12 cellular contexts compared by ENCODE assay signal in the genomic region with DNA sequence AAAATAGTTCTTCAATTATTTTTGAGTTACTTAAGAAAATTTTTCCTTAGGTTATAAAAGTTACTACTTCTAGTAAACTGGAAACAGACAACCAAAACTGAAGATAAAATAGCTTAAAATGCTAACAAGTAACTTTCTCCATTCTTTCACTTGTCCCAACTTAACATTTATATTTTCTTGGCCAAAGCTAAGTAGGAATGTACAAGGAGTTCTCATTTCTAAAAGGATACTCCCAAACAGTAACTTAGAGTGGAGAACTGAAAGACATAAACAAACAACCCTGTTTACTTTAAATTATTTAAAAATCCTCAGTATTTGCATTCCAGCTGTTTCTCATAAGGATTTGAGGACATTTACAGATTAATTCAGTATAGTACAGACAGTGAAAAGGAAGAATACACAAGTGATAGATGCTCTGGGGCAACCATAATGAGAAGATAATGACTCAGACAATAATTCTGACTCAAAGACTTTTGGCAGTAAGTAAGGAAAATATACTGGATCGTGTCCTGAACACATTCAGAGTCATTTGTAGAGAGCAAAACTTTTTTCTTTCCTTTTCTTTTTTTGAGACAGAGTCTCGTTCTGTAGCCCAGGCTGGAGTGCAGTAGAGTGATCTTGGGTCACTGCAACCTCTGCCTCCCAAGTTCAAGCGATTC. TPM values are rescaled to one million over a fixed set of nuclear protein-coding genes. Genes with fewer than 3 reads are reported as not detected.
A peak's percentile ranks its signal among the peaks of the same experiment; 100 is the strongest.
DNase-seq lines count a peak whose midpoint lies in the region; ATAC-seq and TF ChIP-seq lines count a peak whose summit lies in the region.
"Had no signal": no experiment of that assay in that cellular context is flagged by ENCODE, and none has a peak within 500 bp of the region (broad histone marks: within the 10 kb centered on the region; RNA-seq: fewer than 3 reads in every experiment).

No MANE protein-coding gene starts in this region.

- H4K20me1 ChIP-seq in GM23248 (ENCODE audit: insufficient read depth) = no peaks in the 10 kb centered on the region

- peaks cover 34% of the 10 kb centered on the region for H3K4me1 ChIP-seq in GM23248 (ENCODE audit: insufficient read depth)

- H3K9me3 Mint-ChIP-seq in T-helper 2 cell treated with Interferon-gamma antibody and Interleukin-4, amounts not matched to agents 5 μg/mL and 100 μg/mL, for 36 hours = no peaks in the 10 kb centered on the region
- H3K9me3 Mint-ChIP-seq: activated CD4-positive, alpha-beta T cell treated with anti-CD3 and anti-CD28 coated beads, Interleukin-2, amount 10 ng/mL, durations not matched to agents 7 days and 5 days had no signal

- H3K9me3 ChIP-seq in GM23248 (ENCODE audit: low read depth) = no peaks in the 10 kb centered on the region
- H3K9me3 ChIP-seq: prostate gland had no signal

- peak overlapping the region; percentile 71 for H3K27ac ChIP-seq in GM23248
- H3K27ac ChIP-seq in skin epidermis = peak overlapping the region in 13 of 21 experiments; percentile 17 to 75 (median 50)

- no peaks in the 10 kb centered on the region for H3K27me3 Mint-ChIP-seq in T-helper 2 cell treated with Interferon-gamma antibody and Interleukin-4, amounts not matched to agents 5 μg/mL and 100 μg/mL, for 36 hours (ENCODE audit: low read depth)
- H3K27me3 Mint-ChIP-seq: activated CD4-positive, alpha-beta T cell treated with anti-CD3 and anti-CD28 coated beads, Interleukin-2, amount 10 ng/mL, durations not matched to agents 7 days and 5 days had no signal

- in situ Hi-C loops in GM23248 (cut with MboI) (no loop called here), astrocyte of the spinal cord (cut with HindIII; ENCODE audit: low sequenced_read_pairs) (no loop called here)

- H3K9me2 ChIP-seq in GM23248 (ENCODE audit: insufficient read depth) = no peaks in the 10 kb centered on the region

- peaks cover 6% of the 10 kb centered on the region for H3K36me3 ChIP-seq in GM23248 (ENCODE audit: low read depth)
- H3K36me3 ChIP-seq: prostate gland had no signal

- 0 to 5% methylated on average over 3 of the region's 3 CpGs for WGBS in GM23248 (ENCODE audit: low coverage in 1 of 2, low lambda C conversion rate in 2 of 2, missing lambda C conversion rate in 2 of 2), 2 experiments

- intact Hi-C loops in left cardiac atrium (cut with DNase I) = no loop called here

- peaks cover 44% of the 10 kb centered on the region for H3F3A ChIP-seq in GM23248 (ENCODE audit: insufficient read depth)

- H3K4me1 Mint-ChIP-seq in T-helper 2 cell treated with Interferon-gamma antibody and Interleukin-4, amounts not matched to agents 5 μg/mL and 100 μg/mL, for 36 hours (ENCODE audit: low read depth) = peaks cover 12% of the 10 kb centered on the region

- peak; percentile 91 for DNase-seq in GM23248
- peak; percentile 75 for DNase-seq in astrocyte of the spinal cord (ENCODE audit: low read depth, low spot score)
- DNase-seq in left cardiac atrium = no peak
- DNase-seq in NCI-H2227 (lab: John Stamatoyannopoulos, UW; ENCODE audit: unreplicated experiment) = no peak
- DNase-seq in stimulated activated CD4-positive, alpha-beta T cell treated with anti-CD3 and anti-CD28 coated beads, Interleukin-4, amount 100 ng/mL, for 24 hours = no peak
- no peak for DNase-seq in T-helper 2 cell treated with Interferon-gamma antibody and Interleukin-4, amounts not matched to agents 5 μg/mL and 100 μg/mL, for 36 hours (ENCODE audit: low spot score)
- no peak for DNase-seq in CD1c-positive myeloid dendritic cell (ENCODE audit: extremely low spot score)
- DNase-seq: activated CD4-positive, alpha-beta T cell treated with anti-CD3 and anti-CD28 coated beads, Interleukin-2, amount 10 ng/mL, durations not matched to agents 7 days and 5 days; NCI-H2171 treated with DMSO at 0.1 percent for 48 hours; SHP77 treated with DMSO at 0.1 percent for 48 hours had no signal

- no peak overlapping the region for H3K4me3 Mint-ChIP-seq in T-helper 2 cell treated with Interferon-gamma antibody and Interleukin-4, amounts not matched to agents 5 μg/mL and 100 μg/mL, for 36 hours
- H3K4me3 Mint-ChIP-seq: activated CD4-positive, alpha-beta T cell treated with anti-CD3 and anti-CD28 coated beads, Interleukin-2, amount 10 ng/mL, durations not matched to agents 7 days and 5 days had no signal

- H3K4me3 ChIP-seq in GM23248 = peak overlapping the region; percentile 51
- no peak overlapping the region for H3K4me3 ChIP-seq in astrocyte of the spinal cord (ENCODE audit: low read depth, low read length)
- H3K4me3 ChIP-seq in skin epidermis = no peak overlapping the region
- H3K4me3 ChIP-seq: prostate gland had no signal

- H3K9ac ChIP-seq in GM23248 = peak overlapping the region; percentile 53

- H2AFZ ChIP-seq in GM23248 = no peak overlapping the region

- no peak overlapping the region for H3K27ac Mint-ChIP-seq in T-helper 2 cell treated with Interferon-gamma antibody and Interleukin-4, amounts not matched to agents 5 μg/mL and 100 μg/mL, for 36 hours
- H3K27ac Mint-ChIP-seq: activated CD4-positive, alpha-beta T cell treated with anti-CD3 and anti-CD28 coated beads, Interleukin-2, amount 10 ng/mL, durations not matched to agents 7 days and 5 days had no signal

- peak; percentile 67 to 90 for ATAC-seq in left cardiac atrium

- peak overlapping the region; percentile 60 for H3K4me2 ChIP-seq in GM23248 (ENCODE audit: unreplicated experiment)

- H3K36me3 Mint-ChIP-seq in T-helper 2 cell treated with Interferon-gamma antibody and Interleukin-4, amounts not matched to agents 5 μg/mL and 100 μg/mL, for 36 hours (ENCODE audit: low read depth) = peaks cover 31% of the 10 kb centered on the region

- H3K79me2 ChIP-seq in GM23248 (ENCODE audit: insufficient read depth) = peaks cover 24% of the 10 kb centered on the region

- no peak for TF ChIP-seq CTCF in astrocyte of the spinal cord (IDR thresholded peaks at IDR 0.05; ENCODE audit: low read depth, low read length)

- H3K27me3 ChIP-seq in GM23248 (replicated peaks; ENCODE audit: insufficient read depth) = no peaks in the 10 kb centered on the region

RNA-seq across cellular contexts. Expression of gene ANXA2, which starts 29.2 kb away (rescaled TPM):
- total RNA-seq in GM23248 (2014; rRNA removed; shearing (Covaris generic)) = 4,470 and 4,692 TPM in 2 replicates
- polyA plus RNA-seq in GM23248 (2016; fragmentation: Nextera tagmentation; extraction: Ambion mirVana) = 6,052 and 6,251 TPM in 2 replicates
- 100 to 1,000 TPM; 337 to 435 TPM for total RNA-seq in left cardiac atrium

RNA-seq across cellular contexts. Expression of gene ICE2, which starts 51.9 kb away (rescaled TPM):
- 21.6 and 43.4 TPM in 2 replicates for total RNA-seq in GM23248 (2014; rRNA removed; shearing (Covaris generic))
- polyA plus RNA-seq in GM23248 (2016; fragmentation: Nextera tagmentation; extraction: Ambion mirVana) = 21.3 and 25.5 TPM in 2 replicates
- 10 to 100 TPM; 29.0 to 29.6 TPM for total RNA-seq in left cardiac atrium

Comparison
In these comparisons a context has a peak if more than half of its experiments do, and no peak if none do; other contexts are left out.
1. DNase-seq: peak in GM23248 (single experiment) and astrocyte of the spinal cord (single experiment); none in left cardiac atrium (single experiment), NCI-H2227 (single experiment), stimulated activated CD4-positive, alpha-beta T cell treated with anti-CD3 and anti-CD28 coated beads, Interleukin-4, amount 100 ng/mL, for 24 hours (single experiment), T-helper 2 cell treated with Interferon-gamma antibody and Interleukin-4, amounts not matched to agents 5 μg/mL and 100 μg/mL, for 36 hours (single experiment) and CD1c-positive myeloid dendritic cell (single experiment).
2. RNA of gene ANXA2, which starts 29.2 kb away (total RNA-seq): 4,470 to 4,692 TPM in GM23248; 337 to 435 TPM in left cardiac atrium; every median in the first group is over 10 times any median in the second.